ENCODE assay signal across 1 cellular context in genomic region chr12:3073438-3074255, GRCh38.
TF ChIP-seq lines count a peak whose summit lies in the region.

No MANE protein-coding gene starts in this region.

TF ChIP-seq in IMR-90, 13 proteins besides CTCF, POLR2A, EP300 and RAD21 (continued from another document):
- TF ChIP-seq, protein P1, sequence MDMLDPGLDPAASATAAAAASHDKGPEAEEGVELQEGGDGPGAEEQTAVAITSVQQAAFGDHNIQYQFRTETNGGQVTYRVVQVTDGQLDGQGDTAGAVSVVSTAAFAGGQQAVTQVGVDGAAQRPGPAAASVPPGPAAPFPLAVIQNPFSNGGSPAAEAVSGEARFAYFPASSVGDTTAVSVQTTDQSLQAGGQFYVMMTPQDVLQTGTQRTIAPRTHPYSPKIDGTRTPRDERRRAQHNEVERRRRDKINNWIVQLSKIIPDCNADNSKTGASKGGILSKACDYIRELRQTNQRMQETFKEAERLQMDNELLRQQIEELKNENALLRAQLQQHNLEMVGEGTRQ (IDR thresholded peaks at IDR 0.05; ENCODE audit: low read depth, low read length): no peak
